8 cellular contexts compared by ENCODE assay signal in the genomic region with DNA sequence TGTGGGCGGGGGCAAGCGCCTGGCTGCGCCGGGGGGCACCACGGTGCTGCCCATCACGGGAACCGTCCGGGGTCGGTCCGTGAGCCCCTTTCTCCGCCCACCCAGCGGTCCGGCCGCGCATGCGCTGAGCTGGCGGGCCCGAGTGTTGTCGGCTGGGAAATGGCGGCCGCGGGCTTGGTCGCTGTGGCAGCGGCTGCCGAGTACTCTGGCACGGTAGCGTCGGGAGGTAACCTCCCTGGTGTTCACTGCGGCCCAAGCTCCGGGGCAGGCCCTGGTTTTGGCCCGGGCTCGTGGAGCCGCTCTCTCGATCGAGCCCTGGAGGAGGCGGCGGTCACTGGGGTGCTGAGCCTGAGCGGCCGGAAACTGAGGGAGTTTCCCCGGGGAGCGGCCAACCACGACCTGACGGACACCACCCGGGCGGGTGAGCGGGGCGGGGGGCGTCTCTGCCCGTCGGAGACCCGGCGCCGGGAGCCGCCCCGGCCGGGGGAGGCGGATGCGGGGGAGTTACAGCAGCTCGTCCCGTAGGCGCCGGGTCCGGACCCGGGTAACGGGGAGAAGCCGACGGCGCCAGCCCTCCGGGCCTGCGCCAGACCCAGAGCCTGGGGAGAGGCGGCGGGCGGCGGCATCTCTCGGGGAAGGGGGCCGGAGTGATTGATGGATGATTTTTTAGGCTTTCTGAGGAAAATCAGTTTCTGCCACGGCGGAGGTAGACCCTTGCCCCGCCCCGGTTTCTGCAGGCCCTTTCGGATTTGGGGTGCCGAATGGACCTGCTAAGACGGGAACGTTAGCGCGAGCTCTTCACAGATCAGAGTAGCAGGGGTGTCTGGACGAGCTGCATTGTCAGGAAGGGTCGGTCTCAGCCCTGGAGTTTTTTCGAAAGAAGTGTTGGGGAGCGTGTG. TPM values are rescaled to one million over a fixed set of nuclear protein-coding genes. Genes with fewer than 3 reads are reported as not detected.
DNase-seq lines count a peak whose midpoint lies in the region; ATAC-seq, FAIRE-seq and TF ChIP-seq lines count a peak whose summit lies in the region.

A gene (plus strand): TSS at position 135 of the 899 bp plus-strand sequence. CDS start 25 bp downstream, at position 160.

- H3K27ac ChIP-seq in CD8-positive, alpha-beta T cell (ENCODE audit: low read depth, low read length), result peak within 1 kb of the TSS; percentile 93
- H3K27ac ChIP-seq in H1 (ENCODE audit: low read depth, low read length), result peak within 1 kb of the TSS; percentile 91

- no peak within 1 kb of the TSS for H4K91ac ChIP-seq in H1 (replicated peaks; ENCODE audit: insufficient read length, low read length)

- no peak within 1 kb of the TSS for H2AK5ac ChIP-seq in H1 (ENCODE audit: low read depth, low read length)

- peak within 1 kb of the TSS; percentile 90 to 98 (median 96) for H3K9ac ChIP-seq in H1 (replicated peaks in 1 of 4; ENCODE audit: extremely low read depth in 1 of 4, low read depth in 3 of 4, low read length in 3 of 4)

- peak within 1 kb of the TSS; percentile 96 for H4K5ac ChIP-seq in H1 (ENCODE audit: insufficient read length, low read depth, low read length)

- no peaks in the 10 kb centered on the region for H3K27me3 Mint-ChIP-seq in CD8-positive, alpha-beta T cell (ENCODE audit: low read depth)
- no peaks in the 10 kb centered on the region for H3K27me3 Mint-ChIP-seq in memory B cell

- no peaks in the 10 kb centered on the region for H3K27me3 ChIP-seq in CD8-positive, alpha-beta T cell (ENCODE audit: insufficient read depth, low read length)
- H3K27me3 ChIP-seq in H1 (replicated peaks in 1 of 4; ENCODE audit: control insufficient read depth in 3 of 4, extremely low read depth in 1 of 4, insufficient read depth in 3 of 4, low read length in 3 of 4), result no peaks in the 10 kb centered on the region

- peak within 1 kb of the TSS; percentile 91 for H3K4me3 Mint-ChIP-seq in CD8-positive, alpha-beta T cell
- peak within 1 kb of the TSS; percentile 92 for H3K4me3 Mint-ChIP-seq in memory B cell

- no peak for TF ChIP-seq CTCF in CD8-positive, alpha-beta T cell (IDR thresholded peaks at IDR 0.05)
- 0 out of 4 replicates have a peak, but pooled peaks of 1 of the 3 experiments have one; percentile 0 for TF ChIP-seq CTCF in H1 (IDR thresholded peaks at IDR 0.05; ENCODE audit: control extremely low read depth in 1 of 3, insufficient read depth in 1 of 3, low read depth in 1 of 3, low read length in 3 of 3)

- peak within 1 kb of the TSS; percentile 99; the same call in 1 of the 2 replicates for H4K8ac ChIP-seq in H1 (ENCODE audit: extremely low read depth, insufficient read depth, low read length)

- DNase-seq in CD8-positive, alpha-beta T cell, result peak; percentile 67 to 92 (median 80)
- DNase-seq in HK-2 (ENCODE audit: unreplicated experiment) (peak; percentile 91), NK-92 (lab: John Stamatoyannopoulos, UW; ENCODE audit: unreplicated experiment) (peak; percentile 34), H1 (ENCODE audit: low read depth in 1 of 2, low spot score in 2 of 2) (peak; percentile 58 to 98), memory B cell (ENCODE audit: low spot score in 2 of 2) (peak; percentile 81 to 91)
- peak; percentile 76 to 84 (median 79) for DNase-seq in activated CD8-positive, alpha-beta memory T cell treated with anti-CD3 and anti-CD28 coated beads for 48 hours (ENCODE audit: low read depth in 2 of 3, low spot score in 2 of 3)
- peak; percentile 71 for DNase-seq in stimulated activated CD8-positive, alpha-beta memory T cell treated with anti-CD3 and anti-CD28 coated beads, Interleukin-12 subunit alpha, Interleukin-12 subunit beta, amount 100 ng/mL, for 1 hour (ENCODE audit: low read depth)

- H3K79me1 ChIP-seq in H1 (ENCODE audit: low read depth, low read length), result no peaks in the 10 kb centered on the region

- CTCF ChIA-PET in CD8-positive, alpha-beta T cell (lab: Charles Lee), result interaction anchor here (1.3 to 1.5 kb wide), 2 partner anchors 10 to 45 kb away, joined by 3 to 4 read pairs; no protein-coding TSS in a partner anchor
- CTCF ChIA-PET in H1 (lab: Charles Lee; ENCODE audit: partially characterized antibody), result interaction anchor here (0.6 to 1.5 kb wide), 2 partner anchors 11 to 18 kb away, joined by 3 to 4 read pairs; no protein-coding TSS in a partner anchor

- no peaks in the 10 kb centered on the region for H3K9me3 ChIP-seq in CD8-positive, alpha-beta T cell (ENCODE audit: low read length)
- no peaks in the 10 kb centered on the region for H3K9me3 ChIP-seq in H1 (ENCODE audit: insufficient read depth in 2 of 2, low read depth in 1 of 2, low read length in 1 of 2)

- peak within 1 kb of the TSS; percentile 84; the same call in 1 of the 2 replicates for H3K18ac ChIP-seq in H1 (ENCODE audit: extremely low read depth, low read length)

- POLR2A ChIA-PET in CD8-positive, alpha-beta T cell (lab: Charles Lee), result interaction anchor here (0.9 to 1.5 kb wide), 7 partner anchors 10 to 85 kb away, joined by 3 to 7 read pairs (median 4); no protein-coding TSS in a partner anchor
- POLR2A ChIA-PET in H1 (lab: Charles Lee; ENCODE audit: partially characterized antibody), result interaction anchor here (0.6 to 1.5 kb wide), 16 partner anchors 10 to 250 kb away, joined by 3 to 8 read pairs (median 3); a partner anchor contains a TSS

- H2BK15ac ChIP-seq in H1 (ENCODE audit: low read length), result peak within 1 kb of the TSS; percentile 89; the same call in 1 of the 2 replicates

- 0 out of 2 replicates have a peak within 1 kb of the TSS, but pooled peaks have one; percentile 67 for H2AFZ ChIP-seq in H1 (ENCODE audit: low read length)

- H3K23me2 ChIP-seq in H1 (ENCODE audit: low read depth, low read length), result no peaks in the 10 kb centered on the region

- peaks cover 6 to 46% of the 10 kb centered on the region in 2 experiments for H3K79me2 ChIP-seq in H1 (ENCODE audit: control insufficient read depth in 1 of 2, insufficient read depth in 2 of 2, low read length in 2 of 2)

- TF ChIP-seq RAD21 in H1 (IDR thresholded peaks at IDR 0.05 in 1 of 2, conservative IDR thresholded peaks at IDR 0.05 in 1 of 2; ENCODE audit: low read depth in 2 of 2, low read length in 2 of 2), result no peak

- H3K4ac ChIP-seq in H1 (replicated peaks; ENCODE audit: insufficient read length, low read depth, low read length), result no peak within 1 kb of the TSS

- H2BK20ac ChIP-seq in H1 (ENCODE audit: low read length), result no peak within 1 kb of the TSS

- H2BK5ac ChIP-seq in H1 (ENCODE audit: low read depth, low read length), result peak within 1 kb of the TSS; percentile 89; the same call in 1 of the 2 replicates

- 3% methylated on average over 60 of the region's 90 CpGs; no CpG with 5 or more reads in 1 of the 2 experiments for WGBS in H1 (ENCODE audit: extremely low coverage in 1 of 2, insufficient coverage in 1 of 2, insufficient read length in 1 of 2, insufficient replicate concordance in 2 of 2, low coverage in 1 of 2, low lambda C conversion rate in 2 of 2, missing lambda C conversion rate in 1 of 2), 2 experiments

- peak; percentile 94 to 97 for TF ChIP-seq POLR2A in H1 (IDR thresholded peaks at IDR 0.05; ENCODE audit: control extremely low read depth in 1 of 2, low read depth in 2 of 2, low read length in 2 of 2)

- no peaks in the 10 kb centered on the region for H3K36me3 ChIP-seq in CD8-positive, alpha-beta T cell (ENCODE audit: insufficient read depth, low read length)
- H3K36me3 ChIP-seq in H1 (ENCODE audit: control insufficient read depth in 2 of 4, insufficient read depth in 4 of 4, low read length in 3 of 4), result no peaks in the 10 kb centered on the region

- peaks cover 0 to 4% of the 10 kb centered on the region in 2 experiments for H4K20me1 ChIP-seq in H1 (replicated peaks in 1 of 2; ENCODE audit: control insufficient read depth in 1 of 2, insufficient read depth in 2 of 2, low read length in 2 of 2)

- peaks cover 36% of the 10 kb centered on the region for H3K4me1 Mint-ChIP-seq in CD8-positive, alpha-beta T cell (ENCODE audit: low read depth)
- peaks cover 31% of the 10 kb centered on the region for H3K4me1 Mint-ChIP-seq in memory B cell

- no peak for TF ChIP-seq EP300 in H1 (IDR thresholded peaks at IDR 0.05; ENCODE audit: borderline replicate concordance in 1 of 2, low read depth in 2 of 2, low read length in 2 of 2)

- no peak within 1 kb of the TSS for H2BK120ac ChIP-seq in H1 (replicated peaks; ENCODE audit: low read depth, low read length)

- H3K14ac ChIP-seq in H1 (ENCODE audit: insufficient read length), result no peak within 1 kb of the TSS

- peaks cover 17% of the 10 kb centered on the region for H3K4me1 ChIP-seq in CD8-positive, alpha-beta T cell (ENCODE audit: insufficient read depth, low read length)
- H3K4me1 ChIP-seq in H1 (replicated peaks in 1 of 4; ENCODE audit: control insufficient read depth in 3 of 4, insufficient read depth in 4 of 4, low read length in 3 of 4), result no peaks in the 10 kb centered on the region

- peak; percentile 65 for ATAC-seq in CD8-positive, alpha-beta T cell
- ATAC-seq in GM19452 (IDR thresholded peaks at IDR 0.05; ENCODE audit: unreplicated experiment), result peak; percentile 78
- peak; percentile 70 for ATAC-seq in memory B cell (ENCODE audit: low read depth)

- H2BK12ac ChIP-seq in H1 (ENCODE audit: low read depth, low read length), result peak within 1 kb of the TSS; percentile 33; the same call in 1 of the 2 replicates

- peak within 1 kb of the TSS; percentile 88 for H3K4me3 ChIP-seq in CD8-positive, alpha-beta T cell (ENCODE audit: low read depth, low read length)
- H3K4me3 ChIP-seq in H1 (ENCODE audit: extremely low read depth in 1 of 4, insufficient read depth in 2 of 4, low read depth in 3 of 4, low read length in 4 of 4), result peak within 1 kb of the TSS; percentile 77 to 98 (median 93)

- peaks cover 12% of the 10 kb centered on the region for H3K36me3 Mint-ChIP-seq in CD8-positive, alpha-beta T cell
- H3K36me3 Mint-ChIP-seq in memory B cell, result peaks cover 2% of the 10 kb centered on the region

- FAIRE-seq in H1 (lab: Jason Lieb, UNC), result no peak

- peak within 1 kb of the TSS; percentile 70 for H3K56ac ChIP-seq in H1 (replicated peaks; ENCODE audit: insufficient read length, low read depth, low read length)

- H3K4me2 ChIP-seq in H1 (ENCODE audit: insufficient read depth in 1 of 2, low read depth in 2 of 2, low read length in 2 of 2), result peak within 1 kb of the TSS; percentile 78 to 89

- intact Hi-C loops in CD8-positive, alpha-beta T cell (cut with DNase I, micrococcal nuclease), result loop anchor here (1.0 to 10.0 kb wide), 6 partner anchors 11 to 157 kb away; a partner anchor contains a TSS

- peak within 1 kb of the TSS; percentile 97 for H3K27ac Mint-ChIP-seq in CD8-positive, alpha-beta T cell
- peak within 1 kb of the TSS; percentile 91 for H3K27ac Mint-ChIP-seq in memory B cell

- H3K9me3 Mint-ChIP-seq in CD8-positive, alpha-beta T cell, result no peaks in the 10 kb centered on the region
- H3K9me3 Mint-ChIP-seq in memory B cell, result no peaks in the 10 kb centered on the region

- no peak within 1 kb of the TSS for H3K23ac ChIP-seq in H1 (ENCODE audit: insufficient read length)

RNA-seq across cellular contexts. Expression of the gene that starts here (rescaled TPM):
- total RNA-seq in CD8-positive, alpha-beta T cell, result 10 to 100 TPM; 37.1 to 39.7 TPM
- 48.2 and 66.0 TPM in 2 replicates for total RNA-seq in H1 (2021; fragmentation: NEBNext Ultra II Directional; extraction: Animal tissue kit (Norgen Biotek cat#: 25700))
- polyA plus RNA-seq in H1 (2011; rRNA removed), result 58.4 and 81.0 TPM in 2 replicates
- 85.5 TPM for polyA plus RNA-seq in H1 (2011; cell fraction: cytosol; rRNA removed)
- 129 TPM for polyA plus RNA-seq in H1 (2011; cell fraction: nucleus; rRNA removed)
- polyA plus RNA-seq in H1 (2012, experiment 1 of 2), result 25.9 to 43.4 TPM (median 32.7 TPM) in 4 replicates
- 16.8 TPM for polyA plus RNA-seq in H1 (2012, experiment 2 of 2)
- polyA plus RNA-seq in H1 (2013, experiment 1 of 2), result 26.5 TPM
- 30.8 TPM for polyA plus RNA-seq in H1 (2013, experiment 2 of 2)
- 215 and 248 TPM in 2 replicates for polyA minus RNA-seq in H1 (2011; rRNA and poly(A)+ RNA removed)
- 56.8 TPM for polyA minus RNA-seq in H1 (2011; cell fraction: cytosol; rRNA and poly(A)+ RNA removed)
- 82.6 TPM for polyA minus RNA-seq in H1 (2011; cell fraction: nucleus; rRNA and poly(A)+ RNA removed)

Comparison
In these comparisons a context has a peak if more than half of its experiments do, and no peak if none do; other contexts are left out.
1. Peak in every context shown above with its lines: DNase-seq, ATAC-seq, H3K4me3 ChIP-seq and H3K27ac ChIP-seq.
2. DNase-seq: peak in every context shown above with its lines; median percentile 91 in HK-2; 86 in memory B cell; 80 in CD8-positive, alpha-beta T cell; 79 in activated CD8-positive, alpha-beta memory T cell treated with anti-CD3 and anti-CD28 coated beads for 48 hours; 78 in H1; 71 in stimulated activated CD8-positive, alpha-beta memory T cell treated with anti-CD3 and anti-CD28 coated beads, Interleukin-12 subunit alpha, Interleukin-12 subunit beta, amount 100 ng/mL, for 1 hour; 34 in NK-92.